ENCODE assay signal across 25 cellular contexts in genomic region chr1:101945884-101946283, GRCh38. TPM values are rescaled to one million over a fixed set of nuclear protein-coding genes. Genes with fewer than 3 reads are reported as not detected.
DNase-seq lines count a peak whose midpoint lies in the region; ATAC-seq and TF ChIP-seq lines count a peak whose summit lies in the region.
"Had no signal": no experiment of that assay in that cellular context is flagged by ENCODE, and none has a peak within 500 bp of the region (broad histone marks: within the 10 kb centered on the region; RNA-seq: fewer than 3 reads in every experiment).

No MANE protein-coding gene starts in this region.

- no peaks in the 10 kb centered on the region for H3K79me2 ChIP-seq in trophoblast cell (ENCODE audit: control insufficient read depth, insufficient read depth, low read length, poor library complexity)

- H2BK120ac ChIP-seq in trophoblast cell (ENCODE audit: insufficient read depth, low read length, poor library complexity): no peak overlapping the region

- no peak overlapping the region for H3K4ac ChIP-seq in trophoblast cell (ENCODE audit: low read depth, low read length)

- DNase-seq in A673 (ENCODE audit: low spot score) (peak; percentile 39), H4 (ENCODE audit: low spot score) (peak; percentile 26), endodermal cell (no peak), trophoblast cell (peak; percentile 36 to 68), breast epithelium (ENCODE audit: low spot score in 2 of 2) (no peak)
- no peak for DNase-seq in effector CD4-positive, alpha-beta T cell
- DNase-seq: ACHN; CD4-positive, CD25-positive, alpha-beta regulatory T cell; DMS53; GDM1; IMR-90; KG1; MG63; NCI-H1105 treated with DMSO at 0.1 percent for 48 hours; NCI-H2029; NCI-H524 treated with DMSO at 0.1 percent for 48 hours; NCI-H774; Right ventricle myocardium superior; RPMI8226 had no signal

- 83 to 95% methylated on average over 1 of the region's 1 CpG for WGBS in endodermal cell (ENCODE audit: insufficient coverage in 1 of 2, insufficient read length in 1 of 2), 2 experiments
- no CpG with 5 or more reads among the region's 1 CpG for WGBS in trophoblast cell (ENCODE audit: extremely low coverage, insufficient coverage, insufficient read length)

- H4K8ac ChIP-seq in trophoblast cell (ENCODE audit: low read depth, low read length): no peak overlapping the region

- no peak overlapping the region for H3K4me3 Mint-ChIP-seq in endodermal cell
- H3K4me3 Mint-ChIP-seq: CD4-positive, CD25-positive, alpha-beta regulatory T cell had no signal

- intact Hi-C loops in A673 (cut with micrococcal nuclease; ENCODE audit: unreplicated experiment) (no loop called here), breast epithelium (cut with DNase I; ENCODE audit: low total_unique reads) (no loop called here)

- H3K36me3 Mint-ChIP-seq in endodermal cell (ENCODE audit: low read depth): no peaks in the 10 kb centered on the region
- H3K36me3 Mint-ChIP-seq: CD4-positive, CD25-positive, alpha-beta regulatory T cell had no signal

- H3K4me3 ChIP-seq in A673 (ENCODE audit: low read depth, low read length, poor library complexity, severe bottlenecking): no peak overlapping the region
- no peak overlapping the region for H3K4me3 ChIP-seq in endodermal cell (ENCODE audit: low read length)
- H3K4me3 ChIP-seq in trophoblast cell (ENCODE audit: low read depth, low read length): no peak overlapping the region
- no peak overlapping the region for H3K4me3 ChIP-seq in breast epithelium
- H3K4me3 ChIP-seq: BLaER1, HAP-1, MG63, SJSA1 had no signal

- no peak overlapping the region for H2AK5ac ChIP-seq in trophoblast cell (ENCODE audit: low read length)

- H3K9ac ChIP-seq in endodermal cell (ENCODE audit: extremely low read depth, low read length, poor library complexity, severe bottlenecking) (no peak overlapping the region), trophoblast cell (ENCODE audit: low read length) (no peak overlapping the region)
- H3K9ac ChIP-seq: BLaER1 had no signal

- TF ChIP-seq CTCF in A673 (conservative IDR thresholded peaks at IDR 0.05; ENCODE audit: low read depth, low read length) (no peak), endodermal cell (conservative IDR thresholded peaks at IDR 0.05) (peak; percentile 56), breast epithelium (IDR thresholded peaks at IDR 0.05) (no peak)

- H3K36me3 ChIP-seq in A673 (ENCODE audit: insufficient read depth, low read length, poor library complexity, severe bottlenecking) (peaks cover 4% of the 10 kb centered on the region), endodermal cell (ENCODE audit: control insufficient read depth, insufficient read depth, low read length) (no peaks in the 10 kb centered on the region), trophoblast cell (ENCODE audit: control insufficient read depth in 1 of 2, insufficient read depth in 2 of 2, low read length in 2 of 2) (no peaks in the 10 kb centered on the region), breast epithelium (no peaks in the 10 kb centered on the region)
- H3K36me3 ChIP-seq: BLaER1, HAP-1, MG63, SJSA1 had no signal

- no peak for ATAC-seq in GM21576 (IDR thresholded peaks at IDR 0.05; ENCODE audit: unreplicated experiment)

- POLR2A ChIA-PET in A673 (lab: Charles Lee; ENCODE audit: low non-redundant PET): no interaction called here

- no peak overlapping the region for H3K27ac Mint-ChIP-seq in endodermal cell
- H3K27ac Mint-ChIP-seq: CD4-positive, CD25-positive, alpha-beta regulatory T cell had no signal

- H4K12ac ChIP-seq in trophoblast cell (ENCODE audit: low read depth, low read length): no peak overlapping the region

- no peaks in the 10 kb centered on the region for H3K27me3 Mint-ChIP-seq in endodermal cell (ENCODE audit: insufficient read depth)
- H3K27me3 Mint-ChIP-seq: CD4-positive, CD25-positive, alpha-beta regulatory T cell had no signal

- no peaks in the 10 kb centered on the region for H3K79me1 ChIP-seq in trophoblast cell (ENCODE audit: low read length)

- H3K4me1 Mint-ChIP-seq in endodermal cell: no peaks in the 10 kb centered on the region
- H3K4me1 Mint-ChIP-seq: CD4-positive, CD25-positive, alpha-beta regulatory T cell had no signal

- H3K9me3 ChIP-seq in A673 (ENCODE audit: low read depth, low read length, poor library complexity, severe bottlenecking): no peaks in the 10 kb centered on the region
- H3K9me3 ChIP-seq in endodermal cell (ENCODE audit: control insufficient read depth, low read length): no peaks in the 10 kb centered on the region
- no peaks in the 10 kb centered on the region for H3K9me3 ChIP-seq in trophoblast cell (ENCODE audit: insufficient read depth, low read depth, low read length)
- H3K9me3 ChIP-seq in breast epithelium: no peaks in the 10 kb centered on the region
- H3K9me3 ChIP-seq: BLaER1, HAP-1, MG63, SJSA1 had no signal

- H4K91ac ChIP-seq in trophoblast cell (ENCODE audit: low read depth, low read length): no peak overlapping the region

- H3K18ac ChIP-seq in trophoblast cell (ENCODE audit: low read length): no peak overlapping the region

- no peak overlapping the region for H3K27ac ChIP-seq in A673 (ENCODE audit: low read depth, low read length, poor library complexity, severe bottlenecking)
- no peak overlapping the region for H3K27ac ChIP-seq in endodermal cell (ENCODE audit: low read depth, low read length)
- no peak overlapping the region for H3K27ac ChIP-seq in trophoblast cell (ENCODE audit: low read depth, low read length)
- no peak overlapping the region for H3K27ac ChIP-seq in breast epithelium
- H3K27ac ChIP-seq: 22Rv1, BLaER1, SJSA1 had no signal

- no peaks in the 10 kb centered on the region for H3K27me3 ChIP-seq in A673 (replicated peaks; ENCODE audit: insufficient read depth, low read depth, low read length, poor library complexity)
- no peaks in the 10 kb centered on the region for H3K27me3 ChIP-seq in endodermal cell (ENCODE audit: control insufficient read depth, insufficient read depth, low read length, poor library complexity, severe bottlenecking)
- no peaks in the 10 kb centered on the region for H3K27me3 ChIP-seq in trophoblast cell (ENCODE audit: insufficient read depth, low read length)
- no peaks in the 10 kb centered on the region for H3K27me3 ChIP-seq in breast epithelium
- H3K27me3 ChIP-seq: BLaER1, MG63, SJSA1 had no signal

- BruUV-seq in A673 (replicated peaks; lab: Mats Ljungman, UMichigan): no TSS peak

- no peak overlapping the region for H2BK12ac ChIP-seq in trophoblast cell (ENCODE audit: low read length)

- no peaks in the 10 kb centered on the region for H3K9me3 Mint-ChIP-seq in endodermal cell

- H3K4me2 ChIP-seq in trophoblast cell (ENCODE audit: low read length): no peak overlapping the region

- CTCF ChIA-PET in A673 (lab: Charles Lee): no interaction called here

- no peak for TF ChIP-seq POLR2A in breast epithelium (IDR thresholded peaks at IDR 0.05)

- H3K23ac ChIP-seq in trophoblast cell (ENCODE audit: low read length): no peak overlapping the region

- H2BK5ac ChIP-seq in trophoblast cell (ENCODE audit: low read depth, low read length, poor library complexity): no peak overlapping the region

- peaks cover 21% of the 10 kb centered on the region for H3K4me1 ChIP-seq in A673 (ENCODE audit: insufficient read depth, low read length, poor library complexity, severe bottlenecking)
- H3K4me1 ChIP-seq in endodermal cell (ENCODE audit: control insufficient read depth, insufficient read depth, low read length): no peaks in the 10 kb centered on the region
- no peaks in the 10 kb centered on the region for H3K4me1 ChIP-seq in trophoblast cell (ENCODE audit: control insufficient read depth in 1 of 2, insufficient read depth in 2 of 2, low read length in 2 of 2)
- no peaks in the 10 kb centered on the region for H3K4me1 ChIP-seq in breast epithelium
- H3K4me1 ChIP-seq: SJSA1 had no signal

- H2AFZ ChIP-seq in trophoblast cell (ENCODE audit: insufficient read depth, low read length, poor library complexity): no peak overlapping the region

- H3K14ac ChIP-seq in trophoblast cell (ENCODE audit: low read length): no peak overlapping the region

RNA-seq across cellular contexts. Expression of gene OLFM3, which starts 50.8 kb away (rescaled TPM):
- total RNA-seq in A673 (2021): 85.0 and 88.7 TPM in 2 replicates
- 1.2 and 1.4 TPM in 2 replicates for total RNA-seq in H4 (2014; rRNA removed; shearing (Covaris generic))
- total RNA-seq in endodermal cell: under 1 TPM; 0.15 to 0.26 TPM
- polyA plus RNA-seq in endodermal cell (2013, experiment 1 of 2): 2.1 TPM
- 1.9 TPM for polyA plus RNA-seq in endodermal cell (2013, experiment 2 of 2)
- 0.51 and 0.52 TPM in 2 replicates for polyA plus RNA-seq in trophoblast cell (2013)
- not detected for total RNA-seq in breast epithelium
- total RNA-seq: CD4-positive, CD25-positive, alpha-beta regulatory T cell; Daoy; IMR-90; Right ventricle myocardium superior; SJSA1 had no signal
- polyA plus RNA-seq: CD4-positive, CD25-positive, alpha-beta regulatory T cell; IMR-90 had no signal

Comparison
In these comparisons a context has a peak if more than half of its experiments do, and no peak if none do; other contexts are left out.
1. DNase-seq: peak in A673 (single experiment), H4 (single experiment) and trophoblast cell (2 of 2); none in endodermal cell (single experiment), effector CD4-positive, alpha-beta T cell (single experiment) and breast epithelium (0 of 2).
2. RNA of gene OLFM3, which starts 50.8 kb away (total RNA-seq): 85.0 to 88.7 TPM in A673; 1.2 to 1.4 TPM in H4, 0.15 to 0.26 TPM in endodermal cell and not detected in breast epithelium; every median in the first group is over 10 times any median in the second.